In the genomic region with DNA sequence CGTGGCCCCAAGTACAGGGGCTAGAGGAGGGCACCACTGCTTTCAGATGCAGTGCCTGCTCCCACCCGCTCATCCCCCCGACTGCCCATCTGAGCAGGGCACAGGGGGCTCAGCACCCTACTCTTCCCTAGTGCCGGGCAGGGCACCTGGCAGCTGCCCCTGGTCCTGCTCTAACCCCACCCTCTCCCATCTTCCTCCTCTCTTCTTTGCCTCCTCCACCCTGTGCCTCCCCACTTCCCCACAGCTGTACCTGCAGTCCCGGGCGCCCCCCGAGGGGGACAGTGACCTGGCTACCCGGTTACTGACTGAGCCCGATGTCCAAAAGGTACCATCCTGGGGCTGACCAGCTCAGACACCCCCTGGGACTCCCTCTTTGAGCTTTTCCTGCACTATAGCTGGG, we compare ENCODE assay signal across 19 cellular contexts.
"Had no signal": no experiment of that assay in that cellular context is flagged by ENCODE, and none has a peak within 500 bp of the region (broad histone marks: within the 10 kb centered on the region; RNA-seq: fewer than 3 reads in every experiment).

No MANE protein-coding gene starts in this region.

- H2AFZ ChIP-seq: hepatocyte had no signal

- H3K27ac ChIP-seq: hepatocyte, stomach, vagina had no signal

- H3K27ac Mint-ChIP-seq: activated CD8-positive, alpha-beta T cell treated with anti-CD3 and anti-CD28 coated beads for 36 hours; activated naive CD8-positive, alpha-beta T cell; effector memory CD8-positive, alpha-beta T cell; T-helper 2 cell treated with Interferon-gamma antibody and Interleukin-4, amounts not matched to agents 5 μg/mL and 100 μg/mL, for 36 hours; WTC11 had no signal

- H3K9me3 ChIP-seq: stomach, vagina had no signal

- H3K27me3 Mint-ChIP-seq: activated CD8-positive, alpha-beta T cell treated with anti-CD3 and anti-CD28 coated beads for 36 hours; activated naive CD8-positive, alpha-beta T cell; dendritic cell treated with granulocyte-macrophage colony-stimulating factor and Interleukin-4, amounts not matched to agents 40 ng/mL and 50 ng/mL, for 4 days; effector memory CD8-positive, alpha-beta T cell; naive thymus-derived CD8-positive, alpha-beta T cell had no signal

- H3K4me2 ChIP-seq: hepatocyte had no signal

- H3K9me3 Mint-ChIP-seq: activated CD8-positive, alpha-beta T cell treated with anti-CD3 and anti-CD28 coated beads for 36 hours; dendritic cell treated with granulocyte-macrophage colony-stimulating factor and Interleukin-4, amounts not matched to agents 40 ng/mL and 50 ng/mL, for 4 days; effector memory CD8-positive, alpha-beta T cell; naive thymus-derived CD8-positive, alpha-beta T cell; T-helper 2 cell treated with Interferon-gamma antibody and Interleukin-4, amounts not matched to agents 5 μg/mL and 100 μg/mL, for 36 hours; WTC11 had no signal

- ATAC-seq: activated CD8-positive, alpha-beta T cell treated with anti-CD3 and anti-CD28 coated beads for 36 hours; effector memory CD8-positive, alpha-beta T cell; left cardiac atrium; naive thymus-derived CD8-positive, alpha-beta T cell; WTC11 had no signal

- DNase-seq: activated CD4-positive, alpha-beta T cell treated with anti-CD3 and anti-CD28 coated beads for 48 hours; activated CD8-positive, alpha-beta T cell treated with anti-CD3 and anti-CD28 coated beads for 36 hours; activated gamma-delta T cell; activated T-cell treated with anti-CD3 and anti-CD28 coated beads, Interleukin-2, amount 50 U/mL, for 1 hour; cerebellar nuclear complex; effector memory CD8-positive, alpha-beta T cell; foreskin fibroblast; left cardiac atrium; naive thymus-derived CD8-positive, alpha-beta T cell; occipital lobe; stimulated activated CD4-positive, alpha-beta T cell treated with anti-CD3 and anti-CD28 coated beads, Interleukin-2, amount 100 ng/mL, for 24 hours; stomach; trophoblast cell had no signal

- H3K4me3 Mint-ChIP-seq: activated CD8-positive, alpha-beta T cell treated with anti-CD3 and anti-CD28 coated beads for 36 hours; activated naive CD8-positive, alpha-beta T cell; dendritic cell treated with granulocyte-macrophage colony-stimulating factor and Interleukin-4, amounts not matched to agents 40 ng/mL and 50 ng/mL, for 4 days; effector memory CD8-positive, alpha-beta T cell; naive thymus-derived CD8-positive, alpha-beta T cell; T-helper 2 cell treated with Interferon-gamma antibody and Interleukin-4, amounts not matched to agents 5 μg/mL and 100 μg/mL, for 36 hours; WTC11 had no signal

- H3K36me3 Mint-ChIP-seq: activated naive CD8-positive, alpha-beta T cell; naive thymus-derived CD8-positive, alpha-beta T cell had no signal

- H3K27me3 ChIP-seq: hepatocyte, stomach, vagina had no signal

- H3K4me3 ChIP-seq: hepatocyte, stomach, vagina had no signal
